ENCODE assay signal across 8 cellular contexts in genomic region chr9:131728961-131729360, GRCh38. TPM values are rescaled to one million over a fixed set of nuclear protein-coding genes. Genes with fewer than 3 reads are reported as not detected.
A peak's percentile ranks its signal among the peaks of the same experiment; 100 is the strongest.
DNase-seq lines count a peak whose midpoint lies in the region; ATAC-seq and TF ChIP-seq lines count a peak whose summit lies in the region.

No MANE protein-coding gene starts in this region.

- TF ChIP-seq CTCF in NB4 (IDR thresholded peaks at IDR 0.05; ENCODE audit: low read depth, low read length) (no peak), mucosa of descending colon (IDR thresholded peaks at IDR 0.05) (no peak)

- no peak for TF ChIP-seq POLR2A in NB4 (IDR thresholded peaks at IDR 0.05; ENCODE audit: extremely low read depth, insufficient read length)

- H3K9me3 Mint-ChIP-seq in activated T-helper 1 cell treated with anti-CD3 and anti-CD28 coated beads, Interleukin-12 subunit alpha, Interleukin-12 subunit beta, Interleukin-2, Interleukin-4 antibody, amounts not matched to agents 30 ng/mL and 10 ng/mL and 1 ng/mL, durations not matched to agents 14 hours and 24 hours and 36 hours: no peaks in the 10 kb centered on the region

- H3K36me3 ChIP-seq in mucosa of descending colon (ENCODE audit: low read depth): no peaks in the 10 kb centered on the region

- H3K4me1 ChIP-seq in mucosa of descending colon (ENCODE audit: low read depth): peaks cover 53% of the 10 kb centered on the region

- no peaks in the 10 kb centered on the region for H3K27me3 Mint-ChIP-seq in activated T-helper 1 cell treated with anti-CD3 and anti-CD28 coated beads, Interleukin-12 subunit alpha, Interleukin-12 subunit beta, Interleukin-2, Interleukin-4 antibody, amounts not matched to agents 30 ng/mL and 10 ng/mL and 1 ng/mL, durations not matched to agents 14 hours and 24 hours and 36 hours (ENCODE audit: insufficient read depth)

- H3K4me3 ChIP-seq in GM08714 (ENCODE audit: low read length) (peak overlapping the region; percentile 63), NB4 (ENCODE audit: low read depth, low read length) (no peak overlapping the region), mucosa of descending colon (no peak overlapping the region)

- H3K36me3 Mint-ChIP-seq in activated T-helper 1 cell treated with anti-CD3 and anti-CD28 coated beads, Interleukin-12 subunit alpha, Interleukin-12 subunit beta, Interleukin-2, Interleukin-4 antibody, amounts not matched to agents 30 ng/mL and 10 ng/mL and 1 ng/mL, durations not matched to agents 14 hours and 24 hours and 36 hours (ENCODE audit: low read depth): peaks cover 15% of the 10 kb centered on the region

- peak; percentile 41 for DNase-seq in NB4 (ENCODE audit: low read depth)
- DNase-seq in activated T-helper 1 cell treated with anti-CD3 and anti-CD28 coated beads, Interleukin-12 subunit alpha, Interleukin-12 subunit beta, Interleukin-2, Interleukin-4 antibody, amounts not matched to agents 30 ng/mL and 10 ng/mL and 1 ng/mL, durations not matched to agents 14 hours and 24 hours and 36 hours (ENCODE audit: low spot score): no peak
- peak in 1 of 3 donors; percentile 32 for DNase-seq in mucosa of descending colon
- no peak for DNase-seq in OCI-M1 (lab: John Stamatoyannopoulos, UW)
- no peak for DNase-seq in COR-L47 (lab: John Stamatoyannopoulos, UW)
- DNase-seq in NK-92 treated with Interleukin-12 subunit alpha and Interleukin-12 subunit beta, amount 100 ng/mL, for 24 hours (lab: John Stamatoyannopoulos, UW): no peak

- H3K4me1 Mint-ChIP-seq in activated T-helper 1 cell treated with anti-CD3 and anti-CD28 coated beads, Interleukin-12 subunit alpha, Interleukin-12 subunit beta, Interleukin-2, Interleukin-4 antibody, amounts not matched to agents 30 ng/mL and 10 ng/mL and 1 ng/mL, durations not matched to agents 14 hours and 24 hours and 36 hours (ENCODE audit: low read depth): peaks cover 87% of the 10 kb centered on the region

- intact Hi-C loops in activated T-helper 1 cell treated with anti-CD3 and anti-CD28 coated beads, Interleukin-12 subunit alpha, Interleukin-12 subunit beta, Interleukin-2, Interleukin-4 antibody, amounts not matched to agents 30 ng/mL and 10 ng/mL and 1 ng/mL, durations not matched to agents 14 hours and 24 hours and 36 hours (cut with micrococcal nuclease): loop anchor here (1.0 to 5.0 kb wide), 10 partner anchors 9 to 623 kb away; partner anchors contain the start of genes FAM78A and SETX
- intact Hi-C loops in mucosa of descending colon (cut with DNase I, micrococcal nuclease): no loop called here

- ATAC-seq in mucosa of descending colon: peak; percentile 49
- ATAC-seq in HG03457 (IDR thresholded peaks at IDR 0.05; ENCODE audit: unreplicated experiment): no peak

- no peaks in the 10 kb centered on the region for H3K9me3 ChIP-seq in mucosa of descending colon

- H3K4me3 Mint-ChIP-seq in activated T-helper 1 cell treated with anti-CD3 and anti-CD28 coated beads, Interleukin-12 subunit alpha, Interleukin-12 subunit beta, Interleukin-2, Interleukin-4 antibody, amounts not matched to agents 30 ng/mL and 10 ng/mL and 1 ng/mL, durations not matched to agents 14 hours and 24 hours and 36 hours: peak overlapping the region; percentile 81

- H3K27ac Mint-ChIP-seq in activated T-helper 1 cell treated with anti-CD3 and anti-CD28 coated beads, Interleukin-12 subunit alpha, Interleukin-12 subunit beta, Interleukin-2, Interleukin-4 antibody, amounts not matched to agents 30 ng/mL and 10 ng/mL and 1 ng/mL, durations not matched to agents 14 hours and 24 hours and 36 hours: peak overlapping the region; percentile 99

RNA-seq across cellular contexts. Expression of gene RAPGEF1, which starts 10.9 kb away (rescaled TPM):
- 168 and 172 TPM in 2 replicates for total RNA-seq in activated T-helper 1 cell treated with anti-CD3 and anti-CD28 coated beads, Interleukin-12 subunit alpha, Interleukin-12 subunit beta, Interleukin-2, Interleukin-4 antibody, amounts not matched to agents 30 ng/mL and 10 ng/mL and 1 ng/mL, durations not matched to agents 14 hours and 24 hours and 36 hours
- 100 to 1,000 TPM in 1 of 3 donors, 10 to 100 TPM in 2; 67.1 to 103 (median 84.2) TPM for total RNA-seq in mucosa of descending colon
